ENCODE assay signal across 2 cellular contexts in genomic region chr11:12087075-12087775, GRCh38.
TF ChIP-seq lines count a peak whose summit lies in the region.

No MANE protein-coding gene starts in this region.

TF ChIP-seq in HCT116, 20 proteins besides CTCF, POLR2A, EP300 and RAD21:
- TF ChIP-seq MAX (IDR thresholded peaks at IDR 0.05) (no peak), YY1 (IDR thresholded peaks at IDR 0.05; ENCODE audit: extremely low read depth, insufficient replicate concordance, low read depth, low read length) (no peak), CBX3 (IDR thresholded peaks at IDR 0.05; ENCODE audit: low read depth) (peak; percentile 70; the same call in 1 of the 2 replicates), POLR2AphosphoS5 (IDR thresholded peaks at IDR 0.05; ENCODE audit: low read depth, low read length) (0 out of 2 replicates have a peak, but pooled peaks have one; percentile 3), REST (IDR thresholded peaks at IDR 0.05; ENCODE audit: low read depth) (no peak), EGR1 (IDR thresholded peaks at IDR 0.05; ENCODE audit: low read depth) (no peak), EZH2 (IDR thresholded peaks at IDR 0.05) (no peak), FOSL1 (IDR thresholded peaks at IDR 0.05; ENCODE audit: low read depth) (0 out of 2 replicates have a peak, but pooled peaks have one; percentile 17), JUND (IDR thresholded peaks at IDR 0.05) (peak; percentile 35), ZFX (IDR thresholded peaks at IDR 0.05) (no peak)

TF ChIP-seq in SK-N-SH, 30 proteins besides CTCF, POLR2A, EP300 and RAD21:
- TF ChIP-seq SMC3 (IDR thresholded peaks at IDR 0.05; ENCODE audit: low read depth, low read length), result no peak
- TF ChIP-seq POLR2AphosphoS5 (IDR thresholded peaks at IDR 0.05; ENCODE audit: low read depth, low read length), result 0 out of 2 replicates have a peak, but pooled peaks have one; percentile 9
- TF ChIP-seq RCOR1 (IDR thresholded peaks at IDR 0.05; ENCODE audit: low read length), result no peak
- no peak for TF ChIP-seq JUND (IDR thresholded peaks at IDR 0.05)
- TF ChIP-seq GABPA (IDR thresholded peaks at IDR 0.05; ENCODE audit: low read depth), result no peak; the same call in 1 of the 2 replicates
- TF ChIP-seq REST (IDR thresholded peaks at IDR 0.05; ENCODE audit: low read depth, low read length), result no peak
- TF ChIP-seq FOXM1 (IDR thresholded peaks at IDR 0.05; ENCODE audit: low read depth), result no peak
- TF ChIP-seq RXRA (IDR thresholded peaks at IDR 0.05; ENCODE audit: borderline replicate concordance, low read depth), result no peak
- 0 out of 2 replicates have a peak, but pooled peaks have one; percentile 2 for TF ChIP-seq MAX (IDR thresholded peaks at IDR 0.05; ENCODE audit: low read depth)
- no peak for TF ChIP-seq TEAD4 (IDR thresholded peaks at IDR 0.05; ENCODE audit: borderline replicate concordance, insufficient read depth)
- TF ChIP-seq PBX3 (IDR thresholded peaks at IDR 0.05), result no peak
- TF ChIP-seq SIN3A (IDR thresholded peaks at IDR 0.05; ENCODE audit: borderline replicate concordance, low read depth, low read length), result no peak
- no peak for TF ChIP-seq EZH2phosphoT487 (IDR thresholded peaks at IDR 0.05; ENCODE audit: borderline replicate concordance, low read depth)
